In the genomic region with DNA sequence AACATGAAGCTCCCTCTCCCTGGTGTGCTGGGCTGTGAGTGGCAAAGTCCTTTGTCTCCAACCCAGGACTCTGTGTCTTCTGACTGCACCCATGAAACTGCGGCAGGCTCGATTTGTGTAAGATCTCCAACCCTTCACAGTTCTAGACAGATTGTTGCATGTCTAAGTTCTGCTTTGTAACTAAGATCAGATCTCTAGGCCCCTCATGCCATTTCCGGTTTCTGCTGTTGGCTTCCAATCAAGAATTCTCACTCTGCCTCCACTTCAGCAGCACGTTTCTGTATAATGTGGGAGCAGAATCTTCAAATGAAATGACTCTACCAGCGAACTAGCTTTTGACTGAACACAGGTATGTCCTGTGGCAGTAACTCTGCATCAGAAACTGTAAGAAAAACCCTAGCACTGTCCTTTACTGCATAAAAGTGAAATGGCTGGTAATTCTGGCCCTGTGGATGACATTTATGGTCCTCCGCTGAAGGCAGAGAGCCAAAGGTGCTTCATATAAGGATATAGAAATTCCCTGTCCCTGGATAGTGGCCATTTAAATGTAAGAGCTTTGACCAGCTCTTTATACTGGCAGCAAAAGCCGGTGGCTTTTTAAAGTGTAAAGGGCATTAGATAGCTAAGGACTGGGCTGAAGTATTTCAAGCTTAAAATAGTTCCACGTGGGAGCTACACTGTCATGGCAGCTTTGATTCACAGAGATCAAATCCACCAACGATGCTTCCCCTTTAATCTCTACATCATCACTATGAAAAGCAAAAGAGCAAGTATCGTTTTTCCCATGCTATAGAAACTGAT, we compare ENCODE assay signal across 11 cellular contexts.
"Had no signal": no experiment of that assay in that cellular context is flagged by ENCODE, and none has a peak within 500 bp of the region (broad histone marks: within the 10 kb centered on the region; RNA-seq: fewer than 3 reads in every experiment).

No MANE protein-coding gene starts in this region.

- H3K4me1 ChIP-seq: body of pancreas, psoas muscle, stomach, vagina had no signal

- ATAC-seq: activated naive CD4-positive, alpha-beta T cell treated with anti-CD3 and anti-CD28 coated beads, Interleukin-2, amount 50 U/mL, for 72 hours; body of pancreas; left lobe of liver; psoas muscle had no signal

- H3K27me3 ChIP-seq: body of pancreas, stomach, vagina had no signal

- H3K27ac ChIP-seq: body of pancreas, psoas muscle, stomach, thoracic aorta, vagina had no signal

- H3K36me3 ChIP-seq: stomach, thoracic aorta, vagina had no signal

- H3K4me3 ChIP-seq: body of pancreas, psoas muscle, stomach, thoracic aorta, vagina had no signal

- DNase-seq: amniotic stem cell; body of pancreas; cerebellar nuclear complex; nephron progenitor cell; psoas muscle; stimulated activated CD4-positive, alpha-beta T cell treated with anti-CD3 and anti-CD28 coated beads, Interleukin-4, amount 100 ng/mL, for 24 hours; stomach had no signal

- H3K9me3 ChIP-seq: body of pancreas, psoas muscle, stomach, thoracic aorta, vagina had no signal
